Comparison of ENCODE assay signal across 2 cellular contexts in the genomic region with DNA sequence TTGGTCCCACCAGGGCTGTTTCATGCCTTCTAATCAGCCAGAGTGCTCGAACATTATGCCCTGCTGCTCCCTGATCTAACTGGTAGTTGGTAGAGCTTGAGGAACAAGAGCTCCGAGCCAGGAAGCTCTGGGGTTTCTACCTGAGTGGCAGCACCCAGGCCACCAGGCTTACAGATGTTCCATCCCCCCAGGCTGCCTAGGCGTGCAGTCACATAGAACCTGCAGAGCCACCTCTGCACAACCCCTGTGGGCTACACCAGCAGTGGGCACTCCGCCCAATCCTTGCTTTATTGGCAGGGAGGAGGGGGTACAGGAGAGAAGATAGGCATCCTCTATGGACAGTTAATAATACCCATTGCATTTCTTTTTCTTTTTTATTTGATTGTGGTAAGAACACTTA.
TF ChIP-seq lines count a peak whose summit lies in the region.

No MANE protein-coding gene starts in this region.

TF ChIP-seq in liver, 16 proteins besides CTCF, POLR2A, EP300 and RAD21 (continued from another document):
- TF ChIP-seq, protein P1, sequence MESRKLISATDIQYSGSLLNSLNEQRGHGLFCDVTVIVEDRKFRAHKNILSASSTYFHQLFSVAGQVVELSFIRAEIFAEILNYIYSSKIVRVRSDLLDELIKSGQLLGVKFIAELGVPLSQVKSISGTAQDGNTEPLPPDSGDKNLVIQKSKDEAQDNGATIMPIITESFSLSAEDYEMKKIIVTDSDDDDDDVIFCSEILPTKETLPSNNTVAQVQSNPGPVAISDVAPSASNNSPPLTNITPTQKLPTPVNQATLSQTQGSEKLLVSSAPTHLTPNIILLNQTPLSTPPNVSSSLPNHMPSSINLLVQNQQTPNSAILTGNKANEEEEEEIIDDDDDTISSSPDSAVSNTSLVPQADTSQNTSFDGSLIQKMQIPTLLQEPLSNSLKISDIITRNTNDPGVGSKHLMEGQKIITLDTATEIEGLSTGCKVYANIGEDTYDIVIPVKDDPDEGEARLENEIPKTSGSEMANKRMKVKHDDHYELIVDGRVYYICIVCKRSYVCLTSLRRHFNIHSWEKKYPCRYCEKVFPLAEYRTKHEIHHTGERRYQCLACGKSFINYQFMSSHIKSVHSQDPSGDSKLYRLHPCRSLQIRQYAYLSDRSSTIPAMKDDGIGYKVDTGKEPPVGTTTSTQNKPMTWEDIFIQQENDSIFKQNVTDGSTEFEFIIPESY (IDR thresholded peaks at IDR 0.05): no peak
- TF ChIP-seq, protein P2, sequence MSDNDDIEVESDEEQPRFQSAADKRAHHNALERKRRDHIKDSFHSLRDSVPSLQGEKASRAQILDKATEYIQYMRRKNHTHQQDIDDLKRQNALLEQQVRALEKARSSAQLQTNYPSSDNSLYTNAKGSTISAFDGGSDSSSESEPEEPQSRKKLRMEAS (IDR thresholded peaks at IDR 0.05): no peak
- TF ChIP-seq GABPA (IDR thresholded peaks at IDR 0.05 in 1 of 2, conservative IDR thresholded peaks at IDR 0.05 in 1 of 2) (no peak), FOXA2 (IDR thresholded peaks at IDR 0.05) (no peak)

TF ChIP-seq in HepG2, 621 proteins besides CTCF, POLR2A, EP300 and RAD21 (continued from another document):
- TF ChIP-seq, protein P3, sequence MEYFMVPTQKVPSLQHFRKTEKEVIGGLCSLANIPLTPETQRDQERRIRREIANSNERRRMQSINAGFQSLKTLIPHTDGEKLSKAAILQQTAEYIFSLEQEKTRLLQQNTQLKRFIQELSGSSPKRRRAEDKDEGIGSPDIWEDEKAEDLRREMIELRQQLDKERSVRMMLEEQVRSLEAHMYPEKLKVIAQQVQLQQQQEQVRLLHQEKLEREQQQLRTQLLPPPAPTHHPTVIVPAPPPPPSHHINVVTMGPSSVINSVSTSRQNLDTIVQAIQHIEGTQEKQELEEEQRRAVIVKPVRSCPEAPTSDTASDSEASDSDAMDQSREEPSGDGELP (IDR thresholded peaks at IDR 0.05; ENCODE audit: borderline replicate concordance, low read depth): no peak
- TF ChIP-seq IRX3 (CRISPR knock-in tag; IDR thresholded peaks at IDR 0.05; ENCODE audit: borderline replicate concordance, low read depth) (no peak), ZNF558 (CRISPR knock-in tag; IDR thresholded peaks at IDR 0.05; ENCODE audit: borderline replicate concordance) (no peak), MAZ (IDR thresholded peaks at IDR 0.05; ENCODE audit: borderline replicate concordance, low read depth, low read length) (no peak), MAZ (CRISPR knock-in tag; IDR thresholded peaks at IDR 0.05; ENCODE audit: low read depth) (no peak), ZNF326 (CRISPR knock-in tag; IDR thresholded peaks at IDR 0.05; ENCODE audit: borderline replicate concordance) (no peak), SAP130 (CRISPR knock-in tag; IDR thresholded peaks at IDR 0.05; ENCODE audit: low read depth) (no peak), RFXAP (CRISPR knock-in tag; IDR thresholded peaks at IDR 0.05; ENCODE audit: borderline replicate concordance) (no peak), TGIF2 (CRISPR knock-in tag; IDR thresholded peaks at IDR 0.05) (no peak), ARID2 (CRISPR knock-in tag; IDR thresholded peaks at IDR 0.05; ENCODE audit: borderline replicate concordance) (no peak), ZNF335 (CRISPR knock-in tag; IDR thresholded peaks at IDR 0.05) (no peak)
- TF ChIP-seq, protein P4, sequence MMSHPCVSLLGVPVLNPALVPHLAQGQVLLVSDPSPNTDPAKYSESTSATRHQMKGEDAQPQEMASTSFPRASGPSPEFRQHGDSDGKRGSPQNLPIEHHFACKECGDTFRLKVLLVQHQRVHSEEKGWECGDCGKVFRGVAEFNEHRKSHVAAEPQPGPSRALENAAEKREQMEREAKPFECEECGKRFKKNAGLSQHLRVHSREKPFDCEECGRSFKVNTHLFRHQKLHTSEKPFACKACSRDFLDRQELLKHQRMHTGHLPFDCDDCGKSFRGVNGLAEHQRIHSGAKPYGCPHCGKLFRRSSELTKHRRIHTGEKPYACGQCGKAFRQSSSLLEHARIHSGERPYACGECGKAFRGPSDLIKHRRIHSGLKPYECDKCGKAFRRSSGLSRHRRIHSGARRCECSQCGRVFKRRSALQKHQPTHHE (CRISPR knock-in tag; IDR thresholded peaks at IDR 0.05; ENCODE audit: borderline replicate concordance): no peak
